In genomic region chr17:42050360-42051012, GRCh38 we compare ENCODE assay signal across 7 cellular contexts. TPM values are rescaled to one million over a fixed set of nuclear protein-coding genes. Genes with fewer than 3 reads are reported as not detected.
DNase-seq lines count a peak whose midpoint lies in the region; TF ChIP-seq lines count a peak whose summit lies in the region.

C17orf113 (minus strand) TSS chr17:42050601; CDS start chr17:42043376, 7,225 bp downstream.

- DNase-seq in GM10266 (ENCODE audit: extremely low spot score), result peak; percentile 89
- peak; percentile 65 for DNase-seq in UCSD-AML1 (lab: John Stamatoyannopoulos, UW; ENCODE audit: unreplicated experiment)
- peak in 1 of 2 donors; percentile 29 for DNase-seq in cardiac fibroblast (ENCODE audit: low read depth in 2 of 2)
- no peak for DNase-seq in kidney epithelial cell (ENCODE audit: low read depth)
- DNase-seq in stimulated activated CD4-positive, alpha-beta T cell treated with anti-CD3 and anti-CD28 coated beads, Interleukin-15, amount 100 ng/mL, for 24 hours, result peak; percentile 55
- DNase-seq in SHP77 treated with DMSO at 0.1 percent for 48 hours (lab: John Stamatoyannopoulos, UW), result no peak

- H3K36me3 ChIP-seq in kidney epithelial cell (ENCODE audit: control insufficient read depth, insufficient read depth, low read length), result no peaks in the 10 kb centered on the region

- H3K27me3 ChIP-seq in kidney epithelial cell (ENCODE audit: control insufficient read depth, insufficient read depth, low read length), result peaks cover 33% of the 10 kb centered on the region

- H3K4me3 ChIP-seq in cardiac fibroblast (replicated peaks in 1 of 2; ENCODE audit: low read depth in 2 of 2, low read length in 2 of 2) (peak within 1 kb of the TSS; percentile 42 to 49), kidney epithelial cell (ENCODE audit: low read depth, low read length) (peak within 1 kb of the TSS; percentile 53)

- TF ChIP-seq CTCF in GM10266 (IDR thresholded peaks at IDR 0.05; ENCODE audit: control insufficient read depth, insufficient read depth, low read depth, missing control alignments) (peak; percentile 73), LNCAP (IDR thresholded peaks at IDR 0.05) (peak; percentile 53), cardiac fibroblast (IDR thresholded peaks at IDR 0.05; ENCODE audit: low read depth, low read length) (no peak), kidney epithelial cell (IDR thresholded peaks at IDR 0.05; ENCODE audit: insufficient read depth, low read length, poor library complexity, severe bottlenecking) (no peak)

RNA-seq across cellular contexts. Expression of gene C17orf113, which starts in this region (rescaled TPM):
- 0.34 and 0.75 TPM in 2 replicates for total RNA-seq in kidney epithelial cell

Comparison
In these comparisons a context has a peak if more than half of its experiments do, and no peak if none do; other contexts are left out.
1. DNase-seq: peak in GM10266 (single experiment), UCSD-AML1 (single experiment) and stimulated activated CD4-positive, alpha-beta T cell treated with anti-CD3 and anti-CD28 coated beads, Interleukin-15, amount 100 ng/mL, for 24 hours (single experiment); none in kidney epithelial cell (single experiment) and SHP77 treated with DMSO at 0.1 percent for 48 hours (single experiment).
2. CTCF ChIP-seq: peak in GM10266 (single experiment) and LNCAP (single experiment); none in cardiac fibroblast (single experiment) and kidney epithelial cell (single experiment).